In the genomic region with DNA sequence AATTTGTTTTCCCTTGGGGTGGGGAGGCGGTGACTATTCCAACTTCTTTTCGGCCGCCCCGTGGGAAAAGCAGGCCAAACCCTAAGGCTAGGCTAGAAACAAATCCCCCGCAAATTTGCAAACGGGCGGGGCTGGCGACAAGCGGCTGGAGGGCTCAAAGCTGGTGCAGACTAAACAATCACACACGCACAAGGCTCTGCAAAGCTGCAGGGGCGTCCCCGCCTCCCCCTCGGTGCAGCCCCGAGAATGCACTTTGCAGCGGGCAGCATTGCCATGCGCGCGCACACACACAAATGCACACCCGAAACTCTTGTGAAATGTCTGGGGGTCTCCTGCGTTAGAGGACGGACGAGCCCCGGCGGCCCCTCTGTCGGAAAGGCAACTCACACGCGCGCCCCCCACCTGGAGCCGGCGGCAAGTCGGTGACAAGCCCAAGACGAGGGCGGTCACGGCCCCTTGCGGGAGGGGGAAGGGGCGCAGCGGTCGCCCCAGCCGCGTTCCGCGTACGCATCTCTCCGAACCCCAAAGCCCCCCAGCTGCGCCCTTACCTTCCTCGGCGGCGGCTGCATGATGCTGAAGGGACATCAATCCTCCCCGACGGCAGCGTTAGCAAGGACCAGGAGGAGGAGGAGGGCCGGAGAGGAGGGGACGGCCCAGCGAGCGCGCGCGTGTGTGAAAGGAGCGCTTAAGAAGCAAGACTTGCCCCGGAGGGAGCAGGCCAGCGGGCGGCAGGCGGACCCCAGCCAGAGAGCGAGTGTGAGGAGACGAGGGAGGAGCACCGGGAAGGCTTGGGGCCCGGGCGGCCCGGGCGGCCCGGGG, we compare ENCODE assay signal across 8 cellular contexts. TPM values are rescaled to one million over a fixed set of nuclear protein-coding genes. Genes with fewer than 3 reads are reported as not detected.
DNase-seq lines count a peak whose midpoint lies in the region; ATAC-seq and TF ChIP-seq lines count a peak whose summit lies in the region.

No MANE protein-coding gene starts in this region.

- peak overlapping the region; percentile 59 for H3K27ac ChIP-seq in parathyroid adenoma

- peak overlapping the region; percentile 96 for H3K27ac Mint-ChIP-seq in activated naive CD8-positive, alpha-beta T cell treated with anti-CD3 and anti-CD28 coated beads for 36 hours

- H2AFZ ChIP-seq in parathyroid adenoma: peak overlapping the region; percentile 89

- peaks cover 19% of the 10 kb centered on the region for H3K36me3 Mint-ChIP-seq in activated naive CD8-positive, alpha-beta T cell treated with anti-CD3 and anti-CD28 coated beads for 36 hours

- no peaks in the 10 kb centered on the region for H3K79me2 ChIP-seq in parathyroid adenoma

- H3K4me1 Mint-ChIP-seq in activated naive CD8-positive, alpha-beta T cell treated with anti-CD3 and anti-CD28 coated beads for 36 hours: peaks cover 37% of the 10 kb centered on the region

- no peaks in the 10 kb centered on the region for H3K36me3 ChIP-seq in parathyroid adenoma (ENCODE audit: control insufficient read depth, insufficient read depth, low read length)

- ATAC-seq in GM19035 (IDR thresholded peaks at IDR 0.05; ENCODE audit: unreplicated experiment): peak; percentile 35
- peak; percentile 21 for ATAC-seq in HG03520 (IDR thresholded peaks at IDR 0.05; ENCODE audit: unreplicated experiment)
- ATAC-seq in Right ventricle myocardium superior (ENCODE audit: poor library complexity): peak; percentile 49

- H3K4me2 ChIP-seq in parathyroid adenoma (ENCODE audit: low read length): peak overlapping the region; percentile 72

- TF ChIP-seq CTCF in parathyroid adenoma (IDR thresholded peaks at IDR 0.05): no peak

- H3K9ac ChIP-seq in parathyroid adenoma: peak overlapping the region; percentile 19

- H3K27me3 ChIP-seq in parathyroid adenoma (ENCODE audit: control insufficient read depth, insufficient read depth, low read length): no peaks in the 10 kb centered on the region

- no peaks in the 10 kb centered on the region for H3K9me3 ChIP-seq in parathyroid adenoma (ENCODE audit: control insufficient read depth, low read length)

- intact Hi-C loops in Right ventricle myocardium superior (cut with DNase I): loop anchor here (10.0 kb wide), 1 partner anchor 217 kb away; no protein-coding TSS in a partner anchor

- H3K4me1 ChIP-seq in parathyroid adenoma: peaks cover 4% of the 10 kb centered on the region

- DNase-seq in C1 segment of cervical spinal cord (lab: John Stamatoyannopoulos, UW): peak in 10 of 14 donors; percentile 47 to 86 (median 70)
- peak; percentile 85 for DNase-seq in RPMI8226
- peak; percentile 70 for DNase-seq in activated naive CD8-positive, alpha-beta T cell treated with anti-CD3 and anti-CD28 coated beads for 36 hours
- peak; percentile 89 for DNase-seq in Right ventricle myocardium superior
- DNase-seq in ureter (ENCODE audit: low spot score): peak; percentile 77

- no peaks in the 10 kb centered on the region for H3K27me3 Mint-ChIP-seq in activated naive CD8-positive, alpha-beta T cell treated with anti-CD3 and anti-CD28 coated beads for 36 hours

- H3K4me3 Mint-ChIP-seq in activated naive CD8-positive, alpha-beta T cell treated with anti-CD3 and anti-CD28 coated beads for 36 hours: peak overlapping the region; percentile 98

- H3K9me3 Mint-ChIP-seq in activated naive CD8-positive, alpha-beta T cell treated with anti-CD3 and anti-CD28 coated beads for 36 hours: no peaks in the 10 kb centered on the region

- peak overlapping the region; percentile 67 for H3K4me3 ChIP-seq in parathyroid adenoma (ENCODE audit: low read depth, low read length)

RNA-seq across cellular contexts. Expression of a gene that starts 0.6 kb away (rescaled TPM):
- total RNA-seq in activated naive CD8-positive, alpha-beta T cell treated with anti-CD3 and anti-CD28 coated beads for 36 hours: 10 to 100 TPM; 19.9 to 22.6 TPM
- total RNA-seq in Right ventricle myocardium superior (40.4 TPM), ureter (42.5 TPM)

Comparison
In these comparisons a context has a peak if more than half of its experiments do, and no peak if none do; other contexts are left out.
1. Peak in every context shown above with its lines: DNase-seq, ATAC-seq, H3K4me3 ChIP-seq and H3K27ac ChIP-seq.